ENCODE assay signal across 14 cellular contexts in the genomic region with DNA sequence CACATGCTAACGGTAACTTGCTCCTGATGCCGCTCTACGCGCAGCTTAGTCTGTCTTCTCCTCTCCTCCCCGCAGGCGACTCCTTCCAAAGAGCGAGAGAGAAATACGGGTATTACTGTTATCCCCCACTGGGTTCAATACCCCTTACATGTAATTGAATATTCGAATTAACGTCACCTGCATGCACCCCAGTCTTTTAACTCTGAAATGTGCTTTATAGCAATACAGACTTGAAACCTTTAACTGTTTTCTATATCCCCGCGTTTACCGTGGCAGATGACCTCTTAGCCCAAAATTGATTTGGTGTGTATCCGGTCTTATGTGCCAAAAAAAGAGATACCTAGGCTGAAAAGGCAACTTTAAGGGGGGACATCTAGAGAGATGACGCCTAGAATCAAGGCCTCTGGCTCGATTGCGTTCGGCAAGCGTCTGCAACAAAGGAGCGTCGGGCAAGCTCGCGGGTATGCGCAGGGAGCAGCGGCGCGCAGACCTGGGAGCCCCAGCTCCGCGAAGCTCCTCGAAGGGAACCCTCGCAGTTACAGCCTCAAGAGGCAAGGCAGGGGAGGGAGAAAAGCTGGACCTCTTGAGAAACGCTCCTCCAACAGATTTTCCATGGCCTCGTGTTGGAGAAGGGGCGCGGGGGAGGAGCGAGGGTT. TPM values are rescaled to one million over a fixed set of nuclear protein-coding genes. Genes with fewer than 3 reads are reported as not detected.
A peak's percentile ranks its signal among the peaks of the same experiment; 100 is the strongest.
DNase-seq lines count a peak whose midpoint lies in the region; ATAC-seq and TF ChIP-seq lines count a peak whose summit lies in the region.
"Had no signal": no experiment of that assay in that cellular context is flagged by ENCODE, and none has a peak within 500 bp of the region (broad histone marks: within the 10 kb centered on the region; RNA-seq: fewer than 3 reads in every experiment).

No MANE protein-coding gene starts in this region.

- H3K4me3 ChIP-seq in HUES48 (ENCODE audit: low read depth, low read length) (peak overlapping the region; percentile 40; the same call in 1 of the 2 replicates), dorsolateral prefrontal cortex (peak overlapping the region in 56 of 59 donors; percentile 0 to 80 (median 38)), neural cell (ENCODE audit: low read length) (peak overlapping the region; percentile 66)

- TF ChIP-seq CTCF in dorsolateral prefrontal cortex (IDR thresholded peaks at IDR 0.05 in 54 of 56, conservative IDR thresholded peaks at IDR 0.05 in 2 of 56; ENCODE audit: low read depth in 1 of 56, partially characterized antibody in 56 of 56): no peak
- TF ChIP-seq CTCF in neural cell (IDR thresholded peaks at IDR 0.05; ENCODE audit: poor library complexity, severe bottlenecking): no peak

- no peak for TF ChIP-seq EP300 in neural cell (conservative IDR thresholded peaks at IDR 0.05; ENCODE audit: poor library complexity, severe bottlenecking)

- TF ChIP-seq RAD21 in neural cell (conservative IDR thresholded peaks at IDR 0.05): no peak

- peaks cover 24% of the 10 kb centered on the region for H3F3A ChIP-seq in neural cell (ENCODE audit: insufficient read depth, low read length, poor library complexity, severe bottlenecking)

- DNase-seq in DMS153 (lab: John Stamatoyannopoulos, UW): peak; percentile 22
- peak in 1 of 10 donors; percentile 24 for DNase-seq in dorsolateral prefrontal cortex
- DNase-seq in NCI-H2029 (lab: John Stamatoyannopoulos, UW): no peak
- no peak for DNase-seq in stimulated activated CD4-positive, alpha-beta T cell treated with anti-CD3 and anti-CD28 coated beads, Interleukin-4, amount 100 ng/mL, for 4 hours
- no peak for DNase-seq in G401 (ENCODE audit: low spot score)
- DNase-seq: activated CD8-positive, alpha-beta T cell treated with anti-CD3 and anti-CD28 coated beads for 36 hours; activated naive CD4-positive, alpha-beta T cell; cerebellar nuclear complex; erythroblast had no signal

- peak overlapping the region; percentile 97 for H3K4me2 ChIP-seq in neural cell (ENCODE audit: low read length)

- intact Hi-C loops in dorsolateral prefrontal cortex (cut with DNase I): loop anchor here (5.0 to 10.0 kb wide), 4 partner anchors 635 to 1685 kb away; no protein-coding TSS in a partner anchor

- no peaks in the 10 kb centered on the region for H3K9me3 ChIP-seq in HUES48 (ENCODE audit: control insufficient read depth, insufficient read depth, low read length)
- H3K9me3 ChIP-seq in neural cell (ENCODE audit: low read length): no peaks in the 10 kb centered on the region

- in situ Hi-C loops in G401 (cut with HindIII; ENCODE audit: low sequenced_read_pairs): no loop called here

- H3K36me3 ChIP-seq in HUES48 (ENCODE audit: control insufficient read depth, insufficient read depth, low read length) (no peaks in the 10 kb centered on the region), neural cell (ENCODE audit: insufficient read depth, low read length) (no peaks in the 10 kb centered on the region)

- ATAC-seq in HG03565 (IDR thresholded peaks at IDR 0.05; ENCODE audit: unreplicated experiment): no peak
- ATAC-seq: activated CD8-positive, alpha-beta T cell treated with anti-CD3 and anti-CD28 coated beads for 36 hours had no signal

- H3K9ac ChIP-seq in HUES48 (ENCODE audit: low read depth, low read length) (no peak overlapping the region), neural cell (ENCODE audit: low read length) (peak overlapping the region; percentile 91)

- peaks cover 98% of the 10 kb centered on the region for H3K79me2 ChIP-seq in neural cell (replicated peaks; ENCODE audit: insufficient read depth, low read length)

- H3K27me3 ChIP-seq in HUES48 (ENCODE audit: control insufficient read depth, insufficient read depth, low read length): peaks cover 100% of the 10 kb centered on the region
- peaks cover 0 to 98% (median 41%) of the 10 kb centered on the region in 45 donors for H3K27me3 ChIP-seq in dorsolateral prefrontal cortex
- H3K27me3 ChIP-seq in neural cell (ENCODE audit: insufficient read depth, low read depth, low read length): no peaks in the 10 kb centered on the region

- H3K4me1 ChIP-seq in HUES48 (ENCODE audit: control insufficient read depth, insufficient read depth, low read length): peaks cover 30% of the 10 kb centered on the region

- no peak overlapping the region for H2AFZ ChIP-seq in neural cell (ENCODE audit: low read depth, low read length)

- H3K27ac ChIP-seq in HUES48 (ENCODE audit: low read depth, low read length): no peak overlapping the region
- H3K27ac ChIP-seq in dorsolateral prefrontal cortex: peak overlapping the region; percentile 58 to 98 (median 94)
- H3K27ac ChIP-seq in neural cell (ENCODE audit: low read length): peak overlapping the region; percentile 90

- no peaks in the 10 kb centered on the region for H3K9me2 ChIP-seq in neural cell (ENCODE audit: insufficient read depth, low read length)

- H4K20me1 ChIP-seq in neural cell (ENCODE audit: insufficient read depth): no peaks in the 10 kb centered on the region

TF ChIP-seq in neural cell, 6 proteins besides CTCF, POLR2A, EP300 and RAD21:
- peak; percentile 68 for TF ChIP-seq POLR2AphosphoS5 (IDR thresholded peaks at IDR 0.05)
- no peak for TF ChIP-seq MXI1 (conservative IDR thresholded peaks at IDR 0.05; ENCODE audit: poor library complexity, severe bottlenecking)
- peak; percentile 65 for TF ChIP-seq TAF1 (IDR thresholded peaks at IDR 0.05; ENCODE audit: low read depth)
- TF ChIP-seq, protein P1, sequence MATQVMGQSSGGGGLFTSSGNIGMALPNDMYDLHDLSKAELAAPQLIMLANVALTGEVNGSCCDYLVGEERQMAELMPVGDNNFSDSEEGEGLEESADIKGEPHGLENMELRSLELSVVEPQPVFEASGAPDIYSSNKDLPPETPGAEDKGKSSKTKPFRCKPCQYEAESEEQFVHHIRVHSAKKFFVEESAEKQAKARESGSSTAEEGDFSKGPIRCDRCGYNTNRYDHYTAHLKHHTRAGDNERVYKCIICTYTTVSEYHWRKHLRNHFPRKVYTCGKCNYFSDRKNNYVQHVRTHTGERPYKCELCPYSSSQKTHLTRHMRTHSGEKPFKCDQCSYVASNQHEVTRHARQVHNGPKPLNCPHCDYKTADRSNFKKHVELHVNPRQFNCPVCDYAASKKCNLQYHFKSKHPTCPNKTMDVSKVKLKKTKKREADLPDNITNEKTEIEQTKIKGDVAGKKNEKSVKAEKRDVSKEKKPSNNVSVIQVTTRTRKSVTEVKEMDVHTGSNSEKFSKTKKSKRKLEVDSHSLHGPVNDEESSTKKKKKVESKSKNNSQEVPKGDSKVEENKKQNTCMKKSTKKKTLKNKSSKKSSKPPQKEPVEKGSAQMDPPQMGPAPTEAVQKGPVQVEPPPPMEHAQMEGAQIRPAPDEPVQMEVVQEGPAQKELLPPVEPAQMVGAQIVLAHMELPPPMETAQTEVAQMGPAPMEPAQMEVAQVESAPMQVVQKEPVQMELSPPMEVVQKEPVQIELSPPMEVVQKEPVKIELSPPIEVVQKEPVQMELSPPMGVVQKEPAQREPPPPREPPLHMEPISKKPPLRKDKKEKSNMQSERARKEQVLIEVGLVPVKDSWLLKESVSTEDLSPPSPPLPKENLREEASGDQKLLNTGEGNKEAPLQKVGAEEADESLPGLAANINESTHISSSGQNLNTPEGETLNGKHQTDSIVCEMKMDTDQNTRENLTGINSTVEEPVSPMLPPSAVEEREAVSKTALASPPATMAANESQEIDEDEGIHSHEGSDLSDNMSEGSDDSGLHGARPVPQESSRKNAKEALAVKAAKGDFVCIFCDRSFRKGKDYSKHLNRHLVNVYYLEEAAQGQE (IDR thresholded peaks at IDR 0.05; ENCODE audit: borderline replicate concordance): peak; percentile 83
TF ChIP-seq in neural cell: peak in this region for 3.

RNA-seq across cellular contexts. Expression of a gene that starts 6.8 kb away (rescaled TPM):
- total RNA-seq in dorsolateral prefrontal cortex: 10 to 100 TPM; 25.8 to 72.3 (median 52.9) TPM
- polyA plus RNA-seq in neural cell: 53.5 and 54.0 TPM in 2 replicates
- polyA minus RNA-seq in neural cell: 66.0 and 87.2 TPM in 2 replicates
- total RNA-seq in G401 (2014; rRNA removed; shearing (Covaris generic)): 0.25 TPM in 1 of 2 replicates, not detected in the other
- total RNA-seq: activated CD8-positive, alpha-beta T cell treated with anti-CD3 and anti-CD28 coated beads for 36 hours; HT-29 had no signal
- polyA plus RNA-seq: BJ had no signal

Comparison
In these comparisons a context has a peak if more than half of its experiments do, and no peak if none do; other contexts are left out.
1. RNA of a gene that starts 6.8 kb away (total RNA-seq): 25.8 to 72.3 TPM in dorsolateral prefrontal cortex; 0.25 TPM in G401; every median in the first group is over 10 times any median in the second.
2. Peak in every context shown above with its lines, with median percentiles within 50 percentile points of each other: H3K4me3 ChIP-seq.